In the genomic region with DNA sequence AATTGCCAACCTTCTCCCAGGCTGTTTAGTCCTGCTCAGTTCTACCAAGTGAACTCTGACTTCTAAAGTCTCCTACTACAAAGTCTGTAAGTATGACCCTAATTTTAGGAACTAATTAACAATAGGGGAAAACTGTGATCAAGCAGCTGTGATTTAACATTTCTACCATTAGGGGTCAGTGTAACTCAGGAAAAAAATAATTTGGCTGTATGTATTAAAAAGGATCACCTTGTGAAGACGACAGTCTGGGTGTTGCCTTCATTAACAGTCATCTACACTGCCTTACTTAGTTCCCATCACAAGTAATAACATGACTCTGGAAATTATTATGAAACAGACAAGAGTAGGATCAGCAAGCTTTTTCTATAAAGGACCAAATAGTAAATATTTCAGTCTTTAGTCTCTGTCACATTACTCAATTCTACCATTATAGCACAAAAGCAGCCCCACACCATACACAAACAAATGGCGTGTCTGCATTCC, we compare ENCODE assay signal across 8 cellular contexts.
DNase-seq lines count a peak whose midpoint lies in the region; ATAC-seq and TF ChIP-seq lines count a peak whose summit lies in the region.
"Had no signal": no experiment of that assay in that cellular context is flagged by ENCODE, and none has a peak within 500 bp of the region (broad histone marks: within the 10 kb centered on the region; RNA-seq: fewer than 3 reads in every experiment).

No MANE protein-coding gene starts in this region.

- H3K9me3 ChIP-seq in SK-N-MC (ENCODE audit: low read depth, low read length) = no peaks in the 10 kb centered on the region

- H3K27ac ChIP-seq in SK-N-MC = no peak overlapping the region
- H3K27ac ChIP-seq: skin epidermis had no signal

- ATAC-seq in GM21360 (IDR thresholded peaks at IDR 0.05; ENCODE audit: unreplicated experiment) = no peak
- ATAC-seq in HG03097 (IDR thresholded peaks at IDR 0.05; ENCODE audit: low FRiP score, unreplicated experiment) = no peak

- peak; percentile 57 for TF ChIP-seq CTCF in GM12865 (IDR thresholded peaks at IDR 0.05; ENCODE audit: insufficient read depth, low read depth, low read length, missing control alignments)

- DNase-seq in GM12865 (ENCODE audit: low read depth) (peak; percentile 50), NCI-H1092 treated with DMSO at 0.1 percent for 48 hours (lab: John Stamatoyannopoulos, UW) (peak; percentile 71), SK-N-MC (ENCODE audit: low read depth, low spot score) (peak; percentile 44), germinal center (ENCODE audit: low spot score) (peak; percentile 36), stromal cell of bone marrow (ENCODE audit: low read depth) (peak; percentile 5)

- H3K36me3 ChIP-seq in SK-N-MC (ENCODE audit: insufficient read depth, low read length) = no peaks in the 10 kb centered on the region

- no peak overlapping the region for H3K9ac ChIP-seq in SK-N-MC (ENCODE audit: insufficient read length)

- H3K4me3 ChIP-seq in GM12865 (ENCODE audit: low read depth, low read length) (no peak overlapping the region), SK-N-MC (no peak overlapping the region)
- H3K4me3 ChIP-seq: skin epidermis had no signal

Comparison
In these comparisons a context has a peak if more than half of its experiments do, and no peak if none do; other contexts are left out.
1. DNase-seq: peak in every context shown above with its lines; median percentile 71 in NCI-H1092 treated with DMSO at 0.1 percent for 48 hours; 50 in GM12865; 44 in SK-N-MC; 36 in germinal center; 5 in stromal cell of bone marrow.